1 cellular context compared by ENCODE assay signal in the genomic region with DNA sequence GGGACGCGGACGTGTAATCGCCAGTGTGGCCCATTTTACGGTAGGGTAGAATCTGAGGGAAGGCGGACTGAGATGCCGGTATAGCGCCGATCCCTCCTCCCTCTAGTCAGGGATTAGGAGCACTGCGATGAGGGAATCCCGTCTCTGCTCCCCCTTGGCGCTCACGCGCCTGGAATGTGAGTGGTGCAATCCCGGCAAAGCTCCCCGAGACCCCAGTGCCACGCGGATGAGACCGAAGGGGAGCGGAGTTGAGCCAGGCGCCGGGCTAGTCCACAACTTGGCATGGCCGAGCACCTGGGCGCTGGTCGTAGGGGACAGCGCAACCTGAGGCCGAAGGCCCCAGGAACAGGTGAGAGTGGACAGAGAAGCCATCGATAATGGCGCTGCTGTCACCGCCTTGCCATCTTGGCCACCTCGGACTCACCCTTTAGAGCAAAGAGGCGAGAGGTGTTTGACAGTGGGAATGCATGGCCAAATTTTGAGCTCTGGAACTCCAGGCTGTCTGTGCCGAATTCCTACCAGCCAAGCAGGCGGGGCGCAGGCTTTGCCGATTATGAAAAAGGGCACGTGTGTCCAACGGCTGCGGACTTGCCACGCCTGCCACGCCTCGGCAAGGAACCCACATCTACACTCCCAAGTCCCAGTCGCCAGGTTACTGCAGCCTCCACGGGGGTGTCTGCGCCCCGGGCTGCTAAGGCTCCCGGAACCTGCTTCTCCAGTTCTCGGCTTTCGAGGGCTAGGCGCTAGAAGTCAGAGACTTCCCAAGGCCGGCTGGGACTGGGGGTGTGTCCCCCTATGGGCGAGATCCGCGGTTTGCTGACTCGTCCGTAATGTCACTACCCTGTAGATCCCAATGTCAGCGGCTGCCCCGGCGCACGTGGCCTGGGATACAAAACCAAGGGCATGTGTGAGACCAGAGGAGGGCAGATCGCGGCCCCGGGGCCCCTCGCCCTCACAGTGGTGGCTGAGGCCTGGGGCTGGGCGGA.
A peak's percentile ranks its signal among the peaks of the same experiment; 100 is the strongest.
TF ChIP-seq lines count a peak whose summit lies in the region.

No MANE protein-coding gene starts in this region.

TF ChIP-seq in IMR-90, 13 proteins besides CTCF, POLR2A, EP300 and RAD21:
- TF ChIP-seq MAFK (IDR thresholded peaks at IDR 0.05; ENCODE audit: low read depth, low read length) (peak; percentile 49; the same call in 1 of the 2 replicates), NFE2L2 (IDR thresholded peaks at IDR 0.05; ENCODE audit: low read depth, low read length) (no peak), CEBPB (IDR thresholded peaks at IDR 0.05; ENCODE audit: low read depth, low read length) (peak; percentile 44; the same call in 1 of the 2 replicates), MAZ (IDR thresholded peaks at IDR 0.05; ENCODE audit: borderline replicate concordance, low read depth, low read length) (no peak), MXI1 (IDR thresholded peaks at IDR 0.05; ENCODE audit: borderline replicate concordance, low read depth, low read length) (peak; percentile 80; the same call in 1 of the 2 replicates)
- TF ChIP-seq, protein P1, sequence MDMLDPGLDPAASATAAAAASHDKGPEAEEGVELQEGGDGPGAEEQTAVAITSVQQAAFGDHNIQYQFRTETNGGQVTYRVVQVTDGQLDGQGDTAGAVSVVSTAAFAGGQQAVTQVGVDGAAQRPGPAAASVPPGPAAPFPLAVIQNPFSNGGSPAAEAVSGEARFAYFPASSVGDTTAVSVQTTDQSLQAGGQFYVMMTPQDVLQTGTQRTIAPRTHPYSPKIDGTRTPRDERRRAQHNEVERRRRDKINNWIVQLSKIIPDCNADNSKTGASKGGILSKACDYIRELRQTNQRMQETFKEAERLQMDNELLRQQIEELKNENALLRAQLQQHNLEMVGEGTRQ (IDR thresholded peaks at IDR 0.05; ENCODE audit: low read depth, low read length) = 0 out of 2 replicates have a peak, but pooled peaks have one; percentile 37
TF ChIP-seq in IMR-90: peak in this region for 4.
